1 cellular context compared by ENCODE assay signal in genomic region chr17:17820457-17821158, GRCh38.
TF ChIP-seq lines count a peak whose summit lies in the region.

No MANE protein-coding gene starts in this region.

TF ChIP-seq in IMR-90, 13 proteins besides CTCF, POLR2A, EP300 and RAD21 (continued from another document):
- TF ChIP-seq USF2 (IDR thresholded peaks at IDR 0.05; ENCODE audit: low read depth, low read length) (no peak), MXI1 (IDR thresholded peaks at IDR 0.05; ENCODE audit: borderline replicate concordance, low read depth, low read length) (no peak)
